Comparison of ENCODE assay signal across 8 cellular contexts in genomic region chr17:17280613-17281549, GRCh38. TPM values are rescaled to one million over a fixed set of nuclear protein-coding genes. Genes with fewer than 3 reads are reported as not detected.
A peak's percentile ranks its signal among the peaks of the same experiment; 100 is the strongest.
DNase-seq lines count a peak whose midpoint lies in the region; ATAC-seq and TF ChIP-seq lines count a peak whose summit lies in the region.

Gene COPS3, minus strand, starts transcription at chr17:17281246. Its CDS starts 60 bp downstream, at chr17:17281186.

- H3K27me3 ChIP-seq in PC-9 (ENCODE audit: insufficient read depth, low read depth), result no peaks in the 10 kb centered on the region
- H3K27me3 ChIP-seq in mucosa of rectum (ENCODE audit: control insufficient read depth in 2 of 2, insufficient read depth in 2 of 2, low read length in 2 of 2), result no peaks in the 10 kb centered on the region

- H3K4me1 ChIP-seq in PC-9 (replicated peaks; ENCODE audit: insufficient read depth), result peaks cover 12% of the 10 kb centered on the region
- H3K4me1 ChIP-seq in mucosa of rectum (ENCODE audit: control insufficient read depth in 2 of 2, insufficient read depth in 2 of 2, low read length in 2 of 2), result peaks cover 9 to 15% of the 10 kb centered on the region in 2 donors

- no peaks in the 10 kb centered on the region for H3K9me2 ChIP-seq in PC-9 (ENCODE audit: insufficient read depth)

- TF ChIP-seq CTCF in PC-9 (conservative IDR thresholded peaks at IDR 0.05), result no peak
- TF ChIP-seq CTCF in epithelial cell of proximal tubule (conservative IDR thresholded peaks at IDR 0.05; ENCODE audit: low read depth, low read length), result no peak

- peaks cover 47% of the 10 kb centered on the region for H3K79me2 ChIP-seq in PC-9 (ENCODE audit: low read depth)

- ATAC-seq in GM21619 (IDR thresholded peaks at IDR 0.05; ENCODE audit: unreplicated experiment), result peak; percentile 90

- CTCF ChIA-PET in PC-9 (lab: Charles Lee), result interaction anchor here (0.6 to 0.7 kb wide), 2 partner anchors 215 to 1082 kb away, joined by 3 to 17 read pairs; partner anchors contain the start of gene RASD1

- peak within 1 kb of the TSS; percentile 95 for H2AFZ ChIP-seq in PC-9

- BruUV-seq in PC-9 (replicated peaks; lab: Mats Ljungman, UMichigan), result no TSS peak

- intact Hi-C loops in PC-9 (cut with micrococcal nuclease; ENCODE audit: unreplicated experiment), result loop anchor here (1.0 to 5.0 kb wide), 2 partner anchors 22 to 901 kb away; partner anchors contain the start of genes ALKBH5 and NT5M

- POLR2A ChIA-PET in PC-9 (lab: Charles Lee; ENCODE audit: unreplicated experiment), result interaction anchor here (0.6 to 0.7 kb wide), 3 partner anchors 32 to 311 kb away, joined by 4 to 7 read pairs (median 5); partner anchors contain the start of gene PEMT

- H3K4me2 ChIP-seq in PC-9, result peak within 1 kb of the TSS; percentile 79

- DNase-seq in DMS153 (lab: John Stamatoyannopoulos, UW) (peak; percentile 78), PC-9 (peak; percentile 94 to 95), epithelial cell of proximal tubule (ENCODE audit: low read depth) (peak; percentile 83)
- peak; percentile 99 for DNase-seq in Jurkat, Clone E6-1 (ENCODE audit: low read depth, low spot score)
- DNase-seq in activated T-cell treated with anti-CD3 and anti-CD28 coated beads, Interleukin-2, amount 50 U/mL, for 1 hour, result peak; percentile 95
- peak; percentile 98 for DNase-seq in stimulated activated CD8-positive, alpha-beta memory T cell treated with anti-CD3 and anti-CD28 coated beads, Interleukin-4, amount 100 ng/mL, for 48 hours

- peak within 1 kb of the TSS; percentile 63 for H3K4me3 ChIP-seq in Jurkat, Clone E6-1 (ENCODE audit: low read length)
- peak within 1 kb of the TSS; percentile 87 for H3K4me3 ChIP-seq in PC-9
- peak within 1 kb of the TSS; percentile 99 for H3K4me3 ChIP-seq in epithelial cell of proximal tubule (ENCODE audit: low read depth, low read length)
- peak within 1 kb of the TSS; percentile 79 to 91 for H3K4me3 ChIP-seq in mucosa of rectum (ENCODE audit: low read length in 2 of 2)

- H3K9ac ChIP-seq in mucosa of rectum (ENCODE audit: low read depth in 1 of 2, low read length in 2 of 2), result peak within 1 kb of the TSS; percentile 82 to 83

- H3K9me3 ChIP-seq in PC-9 (ENCODE audit: insufficient read depth, low read depth) (no peaks in the 10 kb centered on the region), mucosa of rectum (ENCODE audit: control insufficient read depth in 2 of 2, low read length in 2 of 2) (no peaks in the 10 kb centered on the region)

- peaks cover 42% of the 10 kb centered on the region for H4K20me1 ChIP-seq in PC-9 (ENCODE audit: insufficient read depth)

- 0 out of 2 replicates have a peak, but pooled peaks cover 8% of the 10 kb centered on the region for H3K36me3 ChIP-seq in PC-9 (ENCODE audit: low read depth)
- peaks cover 0 to 2% of the 10 kb centered on the region in 2 donors for H3K36me3 ChIP-seq in mucosa of rectum (ENCODE audit: control insufficient read depth in 2 of 2, insufficient read depth in 2 of 2, low read length in 2 of 2)

- H3K27ac ChIP-seq in PC-9 (peak within 1 kb of the TSS; percentile 58), mucosa of rectum (ENCODE audit: low read depth in 2 of 2, low read length in 2 of 2) (peak within 1 kb of the TSS; percentile 95 to 97)

- H3F3A ChIP-seq in PC-9 (ENCODE audit: insufficient read depth, low read depth), result peaks cover 6% of the 10 kb centered on the region; the same call in 1 of the 2 replicates

RNA-seq across cellular contexts. Expression of gene COPS3, which starts in this region (rescaled TPM):
- polyA plus RNA-seq in Jurkat, Clone E6-1 (2012; ENCODE audit: insufficient read depth, insufficient read length), result 183 TPM
- total RNA-seq in PC-9 (2021) (57.7 and 87.6 TPM in 2 replicates), epithelial cell of proximal tubule (75.6 and 138 TPM in 2 replicates)

Comparison
In these comparisons a context has a peak if more than half of its experiments do, and no peak if none do; other contexts are left out.
1. Peak in every context shown above with its lines: DNase-seq, ATAC-seq, H3K4me3 ChIP-seq and H3K27ac ChIP-seq.